Comparison of ENCODE assay signal across 8 cellular contexts in the genomic region with DNA sequence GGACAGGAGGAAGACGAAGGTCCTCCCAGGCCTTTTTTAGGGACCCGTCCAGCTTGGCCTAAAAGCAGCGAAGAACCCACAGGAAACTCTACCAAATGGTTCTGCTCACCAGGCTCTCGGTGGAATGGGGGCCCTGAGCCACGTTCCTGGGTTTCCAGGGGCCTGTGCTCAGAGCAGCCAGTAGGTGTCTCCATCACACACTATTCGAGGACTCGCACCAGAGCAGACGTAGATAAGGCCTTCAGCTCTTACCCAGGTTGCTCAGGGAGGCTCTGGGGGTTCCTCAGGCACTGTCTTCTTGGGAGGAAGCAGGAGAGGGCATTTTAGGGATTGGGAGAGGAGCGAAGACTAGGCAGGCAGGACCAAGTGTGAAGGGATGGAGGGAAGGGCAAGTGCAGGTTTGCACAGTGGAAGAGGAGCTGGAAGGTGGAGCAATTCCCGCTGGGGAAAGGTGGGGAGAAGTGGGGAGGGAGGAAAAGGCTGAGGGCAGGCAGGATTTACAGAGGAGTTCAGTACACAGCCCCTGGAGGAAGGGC.
DNase-seq lines count a peak whose midpoint lies in the region; ATAC-seq and TF ChIP-seq lines count a peak whose summit lies in the region.

No MANE protein-coding gene starts in this region.

- no peak overlapping the region for H3K4me3 ChIP-seq in lung

- DNase-seq in GDM1 (lab: John Stamatoyannopoulos, UW) (peak; percentile 13), NCI-H446 treated with DMSO at 0.1 percent for 48 hours (lab: John Stamatoyannopoulos, UW) (peak; percentile 4), dermis microvascular lymphatic vessel endothelial cell (ENCODE audit: low read depth in 2 of 2) (peak; percentile 45 to 79), lung (ENCODE audit: low spot score) (peak; percentile 57)
- DNase-seq in activated CD4-positive, alpha-beta T cell treated with anti-CD3 and anti-CD28 coated beads, Interleukin-2, amount 50 U/mL, for 1 hour, result peak; percentile 45
- peak; percentile 31 to 46 (median 36) for DNase-seq in stimulated activated CD4-positive, alpha-beta T cell treated with anti-CD3 and anti-CD28 coated beads, TNF-alpha, amount 100 ng/mL, for 48 hours (ENCODE audit: low read depth in 3 of 3)

- no peaks in the 10 kb centered on the region for H3K27me3 ChIP-seq in lung (ENCODE audit: control insufficient read depth, insufficient read depth)

- ATAC-seq in HG03064 (IDR thresholded peaks at IDR 0.05; ENCODE audit: low read depth, unreplicated experiment), result peak; percentile 61
- peak; percentile 79 for ATAC-seq in lung (ENCODE audit: insufficient read depth, low FRiP score)
- ATAC-seq in GM19395 (IDR thresholded peaks at IDR 0.05; ENCODE audit: unreplicated experiment), result no peak

- 14 to 17% methylated on average over 10 of the region's 10 CpGs for WGBS in lung, 2 donors

- H3K9me3 ChIP-seq in lung (ENCODE audit: control insufficient read depth in 2 of 2, insufficient read depth in 1 of 2, low read length in 1 of 2), result no peaks in the 10 kb centered on the region

- peak; percentile 71 for TF ChIP-seq CTCF in lung (IDR thresholded peaks at IDR 0.05; ENCODE audit: control extremely low read depth, extremely low read depth)

- no peaks in the 10 kb centered on the region for H3K36me3 ChIP-seq in lung (ENCODE audit: control insufficient read depth in 2 of 2, insufficient read depth in 2 of 2, low read length in 2 of 2)

- H3K4me1 ChIP-seq in lung (ENCODE audit: control insufficient read depth in 2 of 2, insufficient read depth in 2 of 2, low read length in 2 of 2), result no peaks in the 10 kb centered on the region

- no peak overlapping the region for H3K27ac ChIP-seq in lung (ENCODE audit: low read depth in 1 of 2, low read length in 1 of 2)

Comparison
In these comparisons a context has a peak if more than half of its experiments do, and no peak if none do; other contexts are left out.
1. DNase-seq: peak in every context shown above with its lines; median percentile 62 in dermis microvascular lymphatic vessel endothelial cell; 57 in lung; 45 in activated CD4-positive, alpha-beta T cell treated with anti-CD3 and anti-CD28 coated beads, Interleukin-2, amount 50 U/mL, for 1 hour; 36 in stimulated activated CD4-positive, alpha-beta T cell treated with anti-CD3 and anti-CD28 coated beads, TNF-alpha, amount 100 ng/mL, for 48 hours; 13 in GDM1; 4 in NCI-H446 treated with DMSO at 0.1 percent for 48 hours.